In the genomic region with DNA sequence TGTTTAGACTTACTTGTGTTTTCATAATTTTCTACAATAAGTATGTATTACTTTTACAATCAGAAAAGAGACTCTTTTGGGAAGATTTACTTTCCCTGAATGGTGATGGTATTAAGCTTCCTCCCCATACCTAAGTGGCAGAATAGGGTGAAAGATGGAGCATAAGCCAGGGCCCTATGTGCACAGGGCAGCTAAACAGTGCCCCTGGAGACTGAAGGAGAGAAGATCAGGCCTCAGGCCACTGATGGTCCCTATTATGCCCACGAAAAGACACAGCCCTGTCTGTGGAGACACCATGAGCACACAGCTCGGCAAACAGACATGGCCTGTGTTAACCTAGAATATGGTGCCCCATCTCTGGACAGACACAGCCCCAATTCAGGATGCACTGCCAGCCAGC, we compare ENCODE assay signal across 15 cellular contexts.
"Had no signal": no experiment of that assay in that cellular context is flagged by ENCODE, and none has a peak within 500 bp of the region (broad histone marks: within the 10 kb centered on the region; RNA-seq: fewer than 3 reads in every experiment).

No MANE protein-coding gene starts in this region.

- H3K27ac ChIP-seq: cardiac muscle cell, heart left ventricle, psoas muscle, right lobe of liver had no signal

- H3K36me3 ChIP-seq: cardiac muscle cell, heart left ventricle, right lobe of liver, spleen had no signal

- H3K4me1 ChIP-seq: heart left ventricle, psoas muscle, right lobe of liver had no signal

- H3K27me3 Mint-ChIP-seq: activated CD4-positive, alpha-beta T cell treated with anti-CD3 and anti-CD28 coated beads, Interleukin-2, amount 10 ng/mL, durations not matched to agents 7 days and 5 days; activated T-helper 17 cell treated with anti-CD3 and anti-CD28 coated beads, Interleukin-2, amount 50 U/mL, for 72 hours had no signal

- H3K4me3 Mint-ChIP-seq: activated CD4-positive, alpha-beta T cell treated with anti-CD3 and anti-CD28 coated beads, Interleukin-2, amount 10 ng/mL, durations not matched to agents 7 days and 5 days; activated naive CD4-positive, alpha-beta T cell treated with anti-CD3 and anti-CD28 coated beads for 36 hours; activated T-helper 17 cell treated with anti-CD3 and anti-CD28 coated beads, Interleukin-2, amount 50 U/mL, for 72 hours; naive thymus-derived CD8-positive, alpha-beta T cell had no signal

- H3K27me3 ChIP-seq: cardiac muscle cell, right lobe of liver, spleen had no signal

- H3K36me3 Mint-ChIP-seq: naive thymus-derived CD8-positive, alpha-beta T cell had no signal

- H3K4me1 Mint-ChIP-seq: activated CD4-positive, alpha-beta T cell treated with anti-CD3 and anti-CD28 coated beads, Interleukin-2, amount 10 ng/mL, durations not matched to agents 7 days and 5 days; activated T-helper 17 cell treated with anti-CD3 and anti-CD28 coated beads, Interleukin-2, amount 50 U/mL, for 72 hours had no signal

- H3K9me3 Mint-ChIP-seq: activated CD4-positive, alpha-beta T cell treated with anti-CD3 and anti-CD28 coated beads, Interleukin-2, amount 10 ng/mL, durations not matched to agents 7 days and 5 days; activated naive CD4-positive, alpha-beta T cell treated with anti-CD3 and anti-CD28 coated beads for 36 hours; activated T-helper 17 cell treated with anti-CD3 and anti-CD28 coated beads, Interleukin-2, amount 50 U/mL, for 72 hours had no signal

- H3K4me3 ChIP-seq: cardiac muscle cell, heart left ventricle, psoas muscle, right lobe of liver, spleen had no signal

- ATAC-seq: activated T-helper 17 cell treated with anti-CD3 and anti-CD28 coated beads, Interleukin-2, amount 50 U/mL, for 72 hours; naive thymus-derived CD8-positive, alpha-beta T cell; psoas muscle had no signal

- DNase-seq: activated CD4-positive, alpha-beta T cell treated with anti-CD3 and anti-CD28 coated beads, Interleukin-2, amount 10 ng/mL, durations not matched to agents 7 days and 5 days; activated CD4-positive, CD25-positive, alpha-beta regulatory T cell; activated naive CD4-positive, alpha-beta T cell treated with anti-CD3 and anti-CD28 coated beads for 36 hours; activated T-cell treated with anti-CD3 and anti-CD28 coated beads for 4 hours; heart left ventricle; nucleus accumbens; stimulated activated CD4-positive, alpha-beta T cell treated with anti-CD3 and anti-CD28 coated beads, Interleukin-2, amount 100 ng/mL, for 24 hours; stimulated activated naive CD4-positive, alpha-beta T cell; trophoblast cell had no signal

- H3K9me3 ChIP-seq: right lobe of liver had no signal

- H3K27ac Mint-ChIP-seq: activated CD4-positive, alpha-beta T cell treated with anti-CD3 and anti-CD28 coated beads, Interleukin-2, amount 10 ng/mL, durations not matched to agents 7 days and 5 days; activated naive CD4-positive, alpha-beta T cell treated with anti-CD3 and anti-CD28 coated beads for 36 hours; activated T-helper 17 cell treated with anti-CD3 and anti-CD28 coated beads, Interleukin-2, amount 50 U/mL, for 72 hours had no signal
